Comparison of ENCODE assay signal across 27 cellular contexts in genomic region chr19:20479483-20479882, GRCh38.
"Had no signal": no experiment of that assay in that cellular context is flagged by ENCODE, and none has a peak within 500 bp of the region (broad histone marks: within the 10 kb centered on the region; RNA-seq: fewer than 3 reads in every experiment).

No MANE protein-coding gene starts in this region.

- H3K27me3 ChIP-seq: stomach, suprapubic skin, testis, thyroid gland, tibial artery, tibial nerve, transverse colon, upper lobe of left lung, upper lobe of right lung, uterus, vagina had no signal

- H3K9me3 ChIP-seq: testis, thoracic aorta, thyroid gland, tibial artery, transverse colon, upper lobe of right lung, uterus, vagina had no signal

- DNase-seq: stimulated activated CD4-positive, alpha-beta T cell treated with anti-CD3 and anti-CD28 coated beads, Interleukin-2, amount 100 ng/mL, for 48 hours; stimulated activated CD4-positive, alpha-beta T cell treated with anti-CD3 and anti-CD28 coated beads, Interleukin-4, amount 100 ng/mL, for 1 hour; stimulated activated CD4-positive, alpha-beta T cell treated with anti-CD3 and anti-CD28 coated beads, Interleukin-4, amount 100 ng/mL, for 24 hours; stimulated activated CD4-positive, alpha-beta T cell treated with anti-CD3 and anti-CD28 coated beads, Interleukin-4, amount 100 ng/mL, for 4 hours; stimulated activated CD8-positive, alpha-beta memory T cell treated with anti-CD3 and anti-CD28 coated beads, Interleukin-4, amount 100 ng/mL, for 48 hours; stimulated activated naive B cell treated with anti-CD40 and anti-IgM and Interleukin-4, amounts not matched to agents 10 μg/mL and 1 μg/mL and 100 μg/mL, for 72 hours; stimulated activated naive CD4-positive, alpha-beta T cell; stimulated activated naive CD4-positive, alpha-beta T cell treated with Interleukin-2 at 50 U/mL for 16 hours; stimulated activated naive CD8-positive, alpha-beta T cell treated with anti-CD3 and anti-CD28 coated beads, Interleukin-15, amount 100 ng/mL, for 72 hours; stimulated activated naive CD8-positive, alpha-beta T cell treated with anti-CD3 and anti-CD28 coated beads, Interleukin-15, Interleukin-2, amounts not matched to agents 100 U/mL and 50 U/mL, for 24 hours; stomach; substantia nigra; testis; thyroid gland; tibial artery; transverse colon; trophoblast cell; upper lobe of left lung; upper lobe of right lung; uterus had no signal

- H3K27ac ChIP-seq: stomach, suprapubic skin, testis, thoracic aorta, thyroid gland, tibial artery, tibial nerve, transverse colon, upper lobe of left lung, upper lobe of right lung, uterus, vagina had no signal

- H3K4me1 ChIP-seq: suprapubic skin, testis, tibial artery, tibial nerve, transverse colon, upper lobe of left lung, upper lobe of right lung, uterus, vagina had no signal

- H3K4me3 ChIP-seq: stomach, suprapubic skin, testis, thoracic aorta, thyroid gland, tibial artery, tibial nerve, transverse colon, upper lobe of left lung, upper lobe of right lung, uterus, vagina had no signal

- FAIRE-seq: urothelium cell line had no signal

- H3K36me3 ChIP-seq: stomach, suprapubic skin, thoracic aorta, thyroid gland, tibial artery, tibial nerve, transverse colon, upper lobe of left lung, upper lobe of right lung, uterus, vagina had no signal

- ATAC-seq: stimulated activated effector memory CD8-positive, alpha-beta T cell treated with anti-CD3 and anti-CD28 coated beads, Interleukin-12 subunit alpha, Interleukin-12 subunit beta, amount 100 ng/mL, for 72 hours; stimulated activated memory B cell treated with anti-CD40 and anti-IgM and Interleukin-4, amounts not matched to agents 10 μg/mL and 1 μg/mL and 100 μg/mL, for 72 hours; stimulated activated naive B cell treated with anti-CD40 and anti-IgM and Interleukin-4, amounts not matched to agents 10 μg/mL and 1 μg/mL and 100 μg/mL, for 72 hours; stimulated activated naive CD8-positive, alpha-beta T cell treated with anti-CD3 and anti-CD28 coated beads, Interleukin-15, amount 100 ng/mL, for 72 hours; stimulated activated naive CD8-positive, alpha-beta T cell treated with anti-CD3 and anti-CD28 coated beads, Interleukin-15, Interleukin-2, amounts not matched to agents 100 U/mL and 50 U/mL, for 24 hours; upper lobe of right lung had no signal
